Comparison of ENCODE assay signal across 9 cellular contexts in genomic region chr1:16513412-16514106, GRCh38. TPM values are rescaled to one million over a fixed set of nuclear protein-coding genes. Genes with fewer than 3 reads are reported as not detected.
DNase-seq lines count a peak whose midpoint lies in the region; ATAC-seq, FAIRE-seq and TF ChIP-seq lines count a peak whose summit lies in the region.
"Not testable (repeated sequence)": the region's sequence is repeated elsewhere in the genome, so short reads cannot be mapped to it uniquely, and the experiment has no call there.
"Had no signal": no experiment of that assay in that cellular context is flagged by ENCODE, and none has a peak within 500 bp of the region (broad histone marks: within the 10 kb centered on the region; RNA-seq: fewer than 3 reads in every experiment).

No MANE protein-coding gene starts in this region.

- not testable (repeated sequence) for H3K9me3 ChIP-seq in esophagus squamous epithelium

- not testable (repeated sequence) for H3K4me1 ChIP-seq in esophagus squamous epithelium

- ATAC-seq in naive thymus-derived CD8-positive, alpha-beta T cell: peak; percentile 97 to 98

- H3K27ac ChIP-seq in esophagus squamous epithelium: peak overlapping the region in 3 of 4 donors; percentile 72 to 87 (median 85)

- H3K27me3 ChIP-seq in H7 (ENCODE audit: control insufficient read depth, insufficient read depth, low read length): not testable (repeated sequence)
- peaks cover 0 to 15% (median 0%) of the 10 kb centered on the region in 4 donors for H3K27me3 ChIP-seq in esophagus squamous epithelium

- not testable (repeated sequence) for H3K9me3 Mint-ChIP-seq in naive thymus-derived CD8-positive, alpha-beta T cell

- H3K4me3 Mint-ChIP-seq in naive thymus-derived CD8-positive, alpha-beta T cell: not testable (repeated sequence)

- H3K4me3 ChIP-seq in H7 (ENCODE audit: insufficient read depth, low read depth, low read length): peak overlapping the region; percentile 36
- peak overlapping the region in 2 of 4 donors; percentile 16 to 55 for H3K4me3 ChIP-seq in esophagus squamous epithelium

- H3K36me3 Mint-ChIP-seq in naive thymus-derived CD8-positive, alpha-beta T cell: not testable (repeated sequence)

- POLR2A ChIA-PET in naive thymus-derived CD8-positive, alpha-beta T cell (lab: Charles Lee): interaction anchor here (0.6 to 1.8 kb wide), 10 partner anchors 14 to 401 kb away, joined by 3 to 14 read pairs (median 6); partner anchors contain the start of gene NECAP2

- not testable (repeated sequence) for H3K4me1 Mint-ChIP-seq in naive thymus-derived CD8-positive, alpha-beta T cell

- intact Hi-C loops in esophagus squamous epithelium (cut with DNase I): not testable (repeated sequence)

- peak; percentile 56 for DNase-seq in H7
- DNase-seq in LHCN-M2 (ENCODE audit: low read depth): peak; percentile 99
- DNase-seq in OCI-M2 (lab: John Stamatoyannopoulos, UW; ENCODE audit: unreplicated experiment): peak; percentile 57
- DNase-seq in activated T-cell treated with anti-CD3 and anti-CD28 coated beads for 4 hours: peak; percentile 36
- not testable (repeated sequence) for DNase-seq in esophagus squamous epithelium (lab: John Stamatoyannopoulos, UW)
- DNase-seq in naive thymus-derived CD8-positive, alpha-beta T cell: peak in 7 of 10 donors; percentile 44 to 86 (median 59)
- peak; percentile 86 for DNase-seq in stromal cell of bone marrow (ENCODE audit: low read depth)

- not testable (repeated sequence) for TF ChIP-seq CTCF in esophagus squamous epithelium (IDR thresholded peaks at IDR 0.05)

- not testable (repeated sequence) for H3K36me3 ChIP-seq in H7 (replicated peaks; ENCODE audit: control insufficient read depth, insufficient read depth, low read length); esophagus squamous epithelium

- peak; percentile 97 for FAIRE-seq in G401.6 (lab: Jason Lieb, UNC)

- H3K27me3 Mint-ChIP-seq in naive thymus-derived CD8-positive, alpha-beta T cell: not testable (repeated sequence)

- peak in 1 of 4 donors; percentile 56 for TF ChIP-seq POLR2A in esophagus squamous epithelium (IDR thresholded peaks at IDR 0.05)

- 0 to 4% methylated on average over 5 to 19 of the region's 26 CpGs for WGBS in esophagus squamous epithelium, 2 donors

- not testable (repeated sequence) for H3K27ac Mint-ChIP-seq in naive thymus-derived CD8-positive, alpha-beta T cell

RNA-seq across cellular contexts. Expression of gene RNU1-1, which starts 0.5 kb away (rescaled TPM):
- total RNA-seq in H7 (2014; rRNA removed; shearing (Covaris generic)): under 0.01 TPM in 2 replicates
- total RNA-seq in LHCN-M2 (2014; rRNA removed) (under 0.01 TPM in 1 of 2 replicates, not detected in the other), esophagus squamous epithelium (under 1 TPM; under 0.01 TPM)
- polyA plus RNA-seq in LHCN-M2 (2012): 19.4 TPM
- total RNA-seq in naive thymus-derived CD8-positive, alpha-beta T cell: 1,000 to 10,000 TPM; 3,449 to 3,916 TPM
- 10 to 100 TPM in 1 of 3 donors, not detected in 2; 22.6 TPM for polyA plus RNA-seq in naive thymus-derived CD8-positive, alpha-beta T cell
- polyA plus RNA-seq: adipose tissue had no signal

Comparison
In these comparisons a context has a peak if more than half of its experiments do, and no peak if none do; other contexts are left out.
1. RNA of gene RNU1-1, which starts 0.5 kb away (total RNA-seq): 3,449 to 3,916 TPM in naive thymus-derived CD8-positive, alpha-beta T cell; under 0.01 TPM in H7, under 0.01 TPM in LHCN-M2 and under 0.01 TPM in esophagus squamous epithelium; every median in the first group is over 1,000 times any median in the second.